ENCODE assay signal across 8 cellular contexts in genomic region chr3:108588616-108589015, GRCh38. TPM values are rescaled to one million over a fixed set of nuclear protein-coding genes. Genes with fewer than 3 reads are reported as not detected.
DNase-seq lines count a peak whose midpoint lies in the region; ATAC-seq, FAIRE-seq and TF ChIP-seq lines count a peak whose summit lies in the region.

No MANE protein-coding gene starts in this region.

- BruUV-seq in PC-9 (replicated peaks; lab: Mats Ljungman, UMichigan), result no TSS peak

- TF ChIP-seq POLR2A in GM12891 (IDR thresholded peaks at IDR 0.05; ENCODE audit: low read depth, low read length), result no peak

- intact Hi-C loops in PC-9 (cut with micrococcal nuclease; ENCODE audit: unreplicated experiment), result loop anchor here (10.0 kb wide), 1 partner anchor 326 kb away; no protein-coding TSS in a partner anchor

- peaks cover 73% of the 10 kb centered on the region for H3K79me2 ChIP-seq in PC-9 (ENCODE audit: low read depth)

- CTCF ChIA-PET in PC-9 (lab: Charles Lee), result no interaction called here

- no peak for FAIRE-seq in GM12891 (lab: Jason Lieb, UNC)

- POLR2A ChIA-PET in PC-9 (lab: Charles Lee; ENCODE audit: unreplicated experiment), result interaction anchor here (0.6 to 0.8 kb wide), 5 partner anchors 11 to 46 kb away, joined by 3 to 9 read pairs (median 7); no protein-coding TSS in a partner anchor

- H3K4me2 ChIP-seq in PC-9, result peak overlapping the region; percentile 79

- peaks cover 15% of the 10 kb centered on the region for H3K36me3 ChIP-seq in PC-9 (ENCODE audit: low read depth)
- no peaks in the 10 kb centered on the region for H3K36me3 ChIP-seq in rectal smooth muscle tissue (ENCODE audit: control insufficient read depth, insufficient read depth, low read length)

- H3K4me1 ChIP-seq in PC-9 (replicated peaks; ENCODE audit: insufficient read depth), result peaks cover 36% of the 10 kb centered on the region
- peaks cover 9% of the 10 kb centered on the region for H3K4me1 ChIP-seq in rectal smooth muscle tissue (ENCODE audit: control insufficient read depth, insufficient read depth, low read length)

- peak overlapping the region; percentile 94 for H3K9ac ChIP-seq in rectal smooth muscle tissue (ENCODE audit: low read length)

- peaks cover 3% of the 10 kb centered on the region; the same call in 1 of the 2 replicates for H4K20me1 ChIP-seq in PC-9 (ENCODE audit: insufficient read depth)

- DNase-seq in GM12891 (ENCODE audit: insufficient read length, low spot score) (no peak), PC-9 (no peak), epithelial cell of proximal tubule (ENCODE audit: low read depth) (no peak), caudate nucleus (lab: John Stamatoyannopoulos, UW) (no peak), activated gamma-delta T cell treated with Interleukin-2 at 50 U/mL for 16 hours (no peak)
- no peak for DNase-seq in stimulated activated CD4-positive, alpha-beta T cell treated with anti-CD3 and anti-CD28 coated beads, Interleukin-4, amount 100 ng/mL, for 24 hours

- H3K27ac ChIP-seq in PC-9 (peak overlapping the region; percentile 93), rectal smooth muscle tissue (ENCODE audit: low read depth, low read length) (peak overlapping the region; percentile 96), caudate nucleus (ENCODE audit: low read depth, low read length) (no peak overlapping the region)

- no peaks in the 10 kb centered on the region for H3K9me3 ChIP-seq in PC-9 (ENCODE audit: insufficient read depth, low read depth)

- TF ChIP-seq CTCF in PC-9 (conservative IDR thresholded peaks at IDR 0.05), result no peak
- TF ChIP-seq CTCF in epithelial cell of proximal tubule (conservative IDR thresholded peaks at IDR 0.05; ENCODE audit: low read depth, low read length), result no peak

- peak overlapping the region; percentile 95 for H2AFZ ChIP-seq in PC-9

- peaks cover 15% of the 10 kb centered on the region for H3F3A ChIP-seq in PC-9 (ENCODE audit: insufficient read depth, low read depth)

- no peak for ATAC-seq in HG03097 (IDR thresholded peaks at IDR 0.05; ENCODE audit: low FRiP score, unreplicated experiment)

- H3K4me3 ChIP-seq in PC-9 (peak overlapping the region; percentile 74), epithelial cell of proximal tubule (ENCODE audit: low read depth, low read length) (peak overlapping the region; percentile 84), rectal smooth muscle tissue (ENCODE audit: low read length) (peak overlapping the region; percentile 97)

- no peaks in the 10 kb centered on the region for H3K9me2 ChIP-seq in PC-9 (ENCODE audit: insufficient read depth)

- H3K27me3 ChIP-seq in PC-9 (ENCODE audit: insufficient read depth, low read depth), result no peaks in the 10 kb centered on the region
- H3K27me3 ChIP-seq in rectal smooth muscle tissue (ENCODE audit: control insufficient read depth, insufficient read depth, low read length), result no peaks in the 10 kb centered on the region

TF ChIP-seq in GM12891, 5 proteins besides CTCF, POLR2A, EP300 and RAD21:
- no peak for TF ChIP-seq PAX5 (IDR thresholded peaks at IDR 0.05; ENCODE audit: insufficient read depth, low read length, severe bottlenecking)
- TF ChIP-seq SPI1 (IDR thresholded peaks at IDR 0.05; ENCODE audit: low read depth, low read length), result peak; percentile 60
- TF ChIP-seq POU2F2 (IDR thresholded peaks at IDR 0.05; ENCODE audit: low read depth, low read length), result no peak
- no peak for TF ChIP-seq TAF1 (IDR thresholded peaks at IDR 0.05; ENCODE audit: low read depth, low read length)

RNA-seq across cellular contexts. Expression of gene CIP2A, which starts 0.6 kb away (rescaled TPM):
- polyA plus RNA-seq in GM12891 (2012; ENCODE audit: low read depth, missing spikeins), result 8.3 TPM
- total RNA-seq in PC-9 (2021) (40.6 and 41.1 TPM in 2 replicates), epithelial cell of proximal tubule (49.8 and 72.9 TPM in 2 replicates)

RNA-seq across cellular contexts. Expression of gene DZIP3, which starts 0.9 kb away (rescaled TPM):
- 9.9 TPM for polyA plus RNA-seq in GM12891 (2012; ENCODE audit: low read depth, missing spikeins)
- total RNA-seq in PC-9 (2021) (11.7 and 14.5 TPM in 2 replicates), epithelial cell of proximal tubule (5.9 and 6.3 TPM in 2 replicates)
